ENCODE assay signal across 1 cellular context in the genomic region with DNA sequence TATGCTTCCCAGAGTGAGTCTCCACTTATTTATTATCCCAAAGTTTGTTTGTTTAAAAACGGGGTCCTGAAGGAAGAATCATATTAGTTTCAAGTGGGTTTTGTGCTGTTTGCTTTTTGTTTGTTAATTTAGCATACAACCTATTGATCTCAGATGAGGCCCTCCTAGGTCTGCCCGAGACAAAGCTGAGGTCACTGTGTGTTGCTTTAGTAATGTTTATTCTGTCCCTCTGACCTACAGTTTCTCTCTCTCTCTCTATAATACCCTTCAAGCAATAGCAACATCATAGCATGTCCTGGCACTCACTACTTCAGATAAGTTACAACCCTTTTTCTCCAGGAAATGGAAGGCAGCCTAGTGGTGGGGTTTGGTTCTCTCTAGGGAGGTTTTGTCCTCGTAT.
TF ChIP-seq lines count a peak whose summit lies in the region.

No MANE protein-coding gene starts in this region.

TF ChIP-seq in GM23338, 12 proteins besides CTCF, POLR2A, EP300 and RAD21 (continued from another document):
- TF ChIP-seq ZNF462 (CRISPR knock-in tag; IDR thresholded peaks at IDR 0.05) (no peak), EZH2 (IDR thresholded peaks at IDR 0.05; ENCODE audit: low read depth, unreplicated experiment) (no peak), ETS1 (IDR thresholded peaks at IDR 0.05) (no peak), STAT1 (IDR thresholded peaks at IDR 0.05; ENCODE audit: unreplicated experiment) (no peak), CREB1 (CRISPR knock-in tag; IDR thresholded peaks at IDR 0.05; ENCODE audit: low read depth) (no peak), JUNB (IDR thresholded peaks at IDR 0.05; ENCODE audit: unreplicated experiment) (no peak)
